ENCODE assay signal across 26 cellular contexts in genomic region chr11:79227732-79228416, GRCh38.
A peak's percentile ranks its signal among the peaks of the same experiment; 100 is the strongest.
DNase-seq lines count a peak whose midpoint lies in the region; ATAC-seq and TF ChIP-seq lines count a peak whose summit lies in the region.
"Had no signal": no experiment of that assay in that cellular context is flagged by ENCODE, and none has a peak within 500 bp of the region (broad histone marks: within the 10 kb centered on the region; RNA-seq: fewer than 3 reads in every experiment).

No MANE protein-coding gene starts in this region.

- H2AK9ac ChIP-seq in IMR-90 (replicated peaks; ENCODE audit: low read depth, low read length, poor library complexity), result no peak overlapping the region

- H3K9me3 ChIP-seq in BLaER1 (peaks cover 8% of the 10 kb centered on the region), IMR-90 (ENCODE audit: control insufficient read depth, insufficient read depth, low read length) (no peaks in the 10 kb centered on the region), neural cell (ENCODE audit: low read length) (no peaks in the 10 kb centered on the region)
- H3K9me3 ChIP-seq: Peyer's patch had no signal

- H3K23ac ChIP-seq in IMR-90 (ENCODE audit: low read depth, low read length), result no peak overlapping the region

- intact Hi-C loops in IMR-90 (cut with micrococcal nuclease), result no loop called here
- intact Hi-C loops in activated CD4-positive, alpha-beta T cell treated with anti-CD3 and anti-CD28 coated beads for 36 hours (cut with DNase I, micrococcal nuclease), result no loop called here

- no peak overlapping the region for H4K8ac ChIP-seq in IMR-90 (ENCODE audit: low read depth in 2 of 2, low read length in 2 of 2)

- H4K91ac ChIP-seq in IMR-90 (ENCODE audit: insufficient read depth, low read depth, low read length), result no peak overlapping the region

- CTCF ChIA-PET in IMR-90 (lab: Yijun Ruan, JAX), result no interaction called here
- CTCF ChIA-PET in activated CD4-positive, alpha-beta T cell treated with anti-CD3 and anti-CD28 coated beads for 36 hours (lab: Charles Lee), result interaction anchor here (0.6 kb wide), 1 partner anchor 23 kb away, joined by 3 read pairs; no protein-coding TSS in a partner anchor

- no peaks in the 10 kb centered on the region for H3K9me2 ChIP-seq in neural cell (ENCODE audit: insufficient read depth, low read length)

- peaks cover 4% of the 10 kb centered on the region; the same call in 1 of the 2 replicates for H3K9me1 ChIP-seq in IMR-90 (ENCODE audit: insufficient read depth, low read length)

- peaks cover 5 to 7% of the 10 kb centered on the region in 2 donors for H3K27me3 Mint-ChIP-seq in stimulated activated naive B cell treated with anti-CD40 and anti-IgM and Interleukin-4, amounts not matched to agents 10 μg/mL and 1 μg/mL and 100 μg/mL, for 72 hours
- H3K27me3 Mint-ChIP-seq in activated CD4-positive, alpha-beta T cell treated with anti-CD3 and anti-CD28 coated beads for 36 hours, result peaks cover 7% of the 10 kb centered on the region
- H3K27me3 Mint-ChIP-seq: activated naive CD8-positive, alpha-beta T cell treated with anti-CD3 and anti-CD28 coated beads, Interleukin-2, amount 10 ng/mL, durations not matched to agents 7 days and 5 days; CD4-positive, CD25-positive, alpha-beta regulatory T cell had no signal

- H2BK15ac ChIP-seq in IMR-90 (ENCODE audit: low read depth, low read length), result no peak overlapping the region

- no peaks in the 10 kb centered on the region for H3K27me3 ChIP-seq in BLaER1
- H3K27me3 ChIP-seq in IMR-90 (ENCODE audit: control insufficient read depth, insufficient read depth, low read length), result no peaks in the 10 kb centered on the region
- no peaks in the 10 kb centered on the region for H3K27me3 ChIP-seq in neural cell (ENCODE audit: insufficient read depth, low read depth, low read length)
- H3K27me3 ChIP-seq: Peyer's patch had no signal

- no peaks in the 10 kb centered on the region; a peak in 1 of 4 replicates for H3K79me1 ChIP-seq in IMR-90 (ENCODE audit: low read depth in 1 of 2, low read length in 2 of 2)

- no peak overlapping the region for H3K14ac ChIP-seq in IMR-90 (replicated peaks; ENCODE audit: low read depth, low read length)

- H3K56ac ChIP-seq in IMR-90 (ENCODE audit: extremely low read depth, insufficient read depth, low read length), result no peak overlapping the region

- no peak overlapping the region for H4K5ac ChIP-seq in IMR-90 (ENCODE audit: low read depth, low read length)

- POLR2A ChIA-PET in IMR-90 (lab: Charles Lee; ENCODE audit: unreplicated experiment), result no interaction called here
- POLR2A ChIA-PET in activated CD4-positive, alpha-beta T cell treated with anti-CD3 and anti-CD28 coated beads for 36 hours (lab: Charles Lee), result no interaction called here

- H3K9ac ChIP-seq in BLaER1, result no peak overlapping the region
- no peak overlapping the region for H3K9ac ChIP-seq in IMR-90 (ENCODE audit: low read depth, low read length)
- H3K9ac ChIP-seq in neural cell (ENCODE audit: low read length), result no peak overlapping the region
- H3K9ac ChIP-seq: parathyroid adenoma had no signal

- no peak; the same call in 1 of the 2 replicates for TF ChIP-seq RAD21 in IMR-90 (IDR thresholded peaks at IDR 0.05; ENCODE audit: low read length)
- peak; percentile 69 for TF ChIP-seq RAD21 in neural cell (conservative IDR thresholded peaks at IDR 0.05)

- TF ChIP-seq CTCF in IMR-90 (conservative IDR thresholded peaks at IDR 0.05; ENCODE audit: low read depth, low read length) (peak; percentile 25), choroid plexus epithelial cell (conservative IDR thresholded peaks at IDR 0.05; ENCODE audit: low read depth, low read length) (peak; percentile 24), neural cell (IDR thresholded peaks at IDR 0.05; ENCODE audit: poor library complexity, severe bottlenecking) (peak; percentile 64)

- no peak overlapping the region for H3K18ac ChIP-seq in IMR-90 (ENCODE audit: low read depth, low read length)

- H3K36me3 ChIP-seq in BLaER1 (0 out of 2 replicates have a peak, but pooled peaks cover 3% of the 10 kb centered on the region), IMR-90 (ENCODE audit: control insufficient read depth, insufficient read depth, low read length) (no peaks in the 10 kb centered on the region), neural cell (ENCODE audit: insufficient read depth, low read length) (no peaks in the 10 kb centered on the region)
- H3K36me3 ChIP-seq: Peyer's patch had no signal

- BruUV-seq in IMR-90 (replicated peaks; lab: Mats Ljungman, UMichigan), result no TSS peak

- TF ChIP-seq POLR2A in IMR-90 (IDR thresholded peaks at IDR 0.05; ENCODE audit: low read depth, low read length), result no peak

- ATAC-seq in IMR-90 (ENCODE audit: low read depth), result no peak
- no peak for ATAC-seq in stimulated activated naive B cell treated with anti-CD40 and anti-IgM and Interleukin-4, amounts not matched to agents 10 μg/mL and 1 μg/mL and 100 μg/mL, for 72 hours (replicated peaks)
- no peak for ATAC-seq in activated CD4-positive, alpha-beta T cell treated with anti-CD3 and anti-CD28 coated beads for 36 hours
- ATAC-seq: effector memory CD8-positive, alpha-beta T cell; left colon; natural killer cell; T-helper 17 cell had no signal

- TF ChIP-seq EP300 in neural cell (conservative IDR thresholded peaks at IDR 0.05; ENCODE audit: poor library complexity, severe bottlenecking), result peak; percentile 58

- H3K4me1 ChIP-seq in BLaER1 (peaks cover 21% of the 10 kb centered on the region), IMR-90 (ENCODE audit: control insufficient read depth, insufficient read depth, low read length) (no peaks in the 10 kb centered on the region; the same call in 1 of the 2 replicates)
- H3K4me1 ChIP-seq: parathyroid adenoma, Peyer's patch had no signal

- no peak overlapping the region for H2BK20ac ChIP-seq in IMR-90 (ENCODE audit: low read depth, low read length)

- H3K9me3 Mint-ChIP-seq in stimulated activated naive B cell treated with anti-CD40 and anti-IgM and Interleukin-4, amounts not matched to agents 10 μg/mL and 1 μg/mL and 100 μg/mL, for 72 hours, result no peaks in the 10 kb centered on the region
- H3K9me3 Mint-ChIP-seq in activated CD4-positive, alpha-beta T cell treated with anti-CD3 and anti-CD28 coated beads for 36 hours (ENCODE audit: low read depth), result no peaks in the 10 kb centered on the region
- H3K9me3 Mint-ChIP-seq: activated naive CD8-positive, alpha-beta T cell treated with anti-CD3 and anti-CD28 coated beads, Interleukin-2, amount 10 ng/mL, durations not matched to agents 7 days and 5 days; natural killer cell had no signal

- no peak overlapping the region for H3K4me3 ChIP-seq in BLaER1
- no peak overlapping the region for H3K4me3 ChIP-seq in IMR-90 (ENCODE audit: insufficient read depth, low read depth, low read length)
- H3K4me3 ChIP-seq in choroid plexus epithelial cell (ENCODE audit: low read depth, low read length), result no peak overlapping the region
- no peak overlapping the region for H3K4me3 ChIP-seq in neural cell (ENCODE audit: low read length)
- H3K4me3 ChIP-seq: Peyer's patch had no signal

- no peak overlapping the region for H2AK5ac ChIP-seq in IMR-90 (ENCODE audit: low read depth, low read length)

- H3K27ac ChIP-seq in BLaER1 (no peak overlapping the region), IMR-90 (ENCODE audit: insufficient read depth, low read length) (no peak overlapping the region), neural cell (ENCODE audit: low read length) (no peak overlapping the region)
- H3K27ac ChIP-seq: parathyroid adenoma, Peyer's patch had no signal

- H3K4me2 ChIP-seq in BLaER1, result 0 out of 2 replicates have a peak overlapping the region, but pooled peaks have one; percentile 6
- no peak overlapping the region for H3K4me2 ChIP-seq in IMR-90 (ENCODE audit: low read depth, low read length)
- H3K4me2 ChIP-seq in neural cell (ENCODE audit: low read length), result no peak overlapping the region

- H2AFZ ChIP-seq in IMR-90 (replicated peaks; ENCODE audit: low read length, poor library complexity) (peak overlapping the region; percentile 28), neural cell (ENCODE audit: low read depth, low read length) (no peak overlapping the region)
- H2AFZ ChIP-seq: parathyroid adenoma had no signal

- H2BK5ac ChIP-seq in IMR-90 (ENCODE audit: low read depth, low read length, poor library complexity, severe bottlenecking), result no peak overlapping the region

- H3K4ac ChIP-seq in IMR-90 (ENCODE audit: low read depth, low read length), result no peak overlapping the region

- H2BK120ac ChIP-seq in IMR-90 (ENCODE audit: low read depth, low read length), result no peak overlapping the region

- no peak overlapping the region for H3K4me3 Mint-ChIP-seq in stimulated activated naive B cell treated with anti-CD40 and anti-IgM and Interleukin-4, amounts not matched to agents 10 μg/mL and 1 μg/mL and 100 μg/mL, for 72 hours
- H3K4me3 Mint-ChIP-seq in activated CD4-positive, alpha-beta T cell treated with anti-CD3 and anti-CD28 coated beads for 36 hours, result no peak overlapping the region
- H3K4me3 Mint-ChIP-seq: activated naive CD8-positive, alpha-beta T cell treated with anti-CD3 and anti-CD28 coated beads, Interleukin-2, amount 10 ng/mL, durations not matched to agents 7 days and 5 days; CD4-positive, CD25-positive, alpha-beta regulatory T cell; effector memory CD8-positive, alpha-beta T cell; natural killer cell; T-helper 17 cell had no signal

- 80% methylated on average over 2 of the region's 4 CpGs; no CpG with 5 or more reads in 1 of the 2 experiments for WGBS in IMR-90 (ENCODE audit: extremely low coverage in 2 of 2, insufficient read length in 1 of 2), 2 experiments

- no peaks in the 10 kb centered on the region for H3K79me2 ChIP-seq in neural cell (replicated peaks; ENCODE audit: insufficient read depth, low read length)
- H3K79me2 ChIP-seq: parathyroid adenoma had no signal

- H3K4me1 Mint-ChIP-seq in stimulated activated naive B cell treated with anti-CD40 and anti-IgM and Interleukin-4, amounts not matched to agents 10 μg/mL and 1 μg/mL and 100 μg/mL, for 72 hours, result no peaks in the 10 kb centered on the region
- no peaks in the 10 kb centered on the region for H3K4me1 Mint-ChIP-seq in activated CD4-positive, alpha-beta T cell treated with anti-CD3 and anti-CD28 coated beads for 36 hours
- H3K4me1 Mint-ChIP-seq: activated naive CD8-positive, alpha-beta T cell treated with anti-CD3 and anti-CD28 coated beads, Interleukin-2, amount 10 ng/mL, durations not matched to agents 7 days and 5 days; CD4-positive, CD25-positive, alpha-beta regulatory T cell; natural killer cell; T-helper 17 cell had no signal

- no peaks in the 10 kb centered on the region for H3F3A ChIP-seq in neural cell (ENCODE audit: insufficient read depth, low read length, poor library complexity, severe bottlenecking)

- no peaks in the 10 kb centered on the region for H4K20me1 ChIP-seq in BLaER1
- no peaks in the 10 kb centered on the region for H4K20me1 ChIP-seq in IMR-90 (ENCODE audit: insufficient read depth, low read length)
- no peaks in the 10 kb centered on the region for H4K20me1 ChIP-seq in neural cell (ENCODE audit: insufficient read depth)

- dilution Hi-C loops in IMR-90 (cut with HindIII; ENCODE audit: low sequenced_read_pairs, unreplicated experiment), result no loop called here

- H3K27ac Mint-ChIP-seq in stimulated activated naive B cell treated with anti-CD40 and anti-IgM and Interleukin-4, amounts not matched to agents 10 μg/mL and 1 μg/mL and 100 μg/mL, for 72 hours, result no peak overlapping the region
- no peak overlapping the region for H3K27ac Mint-ChIP-seq in activated CD4-positive, alpha-beta T cell treated with anti-CD3 and anti-CD28 coated beads for 36 hours
- H3K27ac Mint-ChIP-seq: activated naive CD8-positive, alpha-beta T cell treated with anti-CD3 and anti-CD28 coated beads, Interleukin-2, amount 10 ng/mL, durations not matched to agents 7 days and 5 days; CD4-positive, CD25-positive, alpha-beta regulatory T cell; effector memory CD8-positive, alpha-beta T cell; natural killer cell; T-helper 17 cell had no signal

- in situ Hi-C loops in IMR-90 (cut with MboI; ENCODE audit: low sequenced_read_pairs), result no loop called here

- DNase-seq in IMR-90 (no peak), choroid plexus epithelial cell (ENCODE audit: low read depth) (no peak), foreskin melanocyte (no peak)
- no peak for DNase-seq in stimulated activated naive B cell treated with anti-CD40 and anti-IgM and Interleukin-4, amounts not matched to agents 10 μg/mL and 1 μg/mL and 100 μg/mL, for 72 hours
- no peak for DNase-seq in activated CD4-positive, alpha-beta T cell treated with anti-CD3 and anti-CD28 coated beads for 36 hours
- DNase-seq: activated CD4-positive, alpha-beta T cell treated with anti-CD3 and anti-CD28 coated beads, Interleukin-2, amount 50 U/mL, for 1 hour; activated CD8-positive, alpha-beta memory T cell treated with anti-CD3 and anti-CD28 coated beads, Interleukin-2, amount 50 U/mL, for 4 hours; activated effector memory CD4-positive, alpha-beta T cell treated with Interleukin-2 at 50 U/mL for 16 hours; activated naive CD8-positive, alpha-beta T cell treated with anti-CD3 and anti-CD28 coated beads, Interleukin-2, amount 10 ng/mL, durations not matched to agents 7 days and 5 days; CD4-positive, CD25-positive, alpha-beta regulatory T cell; effector memory CD8-positive, alpha-beta T cell; glutamatergic neuron; HCEC 1CT; Karpas-422; left colon; midbrain; natural killer cell; NCI-H1048; NCI-H2029 treated with DMSO at 0.1 percent for 48 hours; NCI-H446 treated with DMSO at 0.1 percent for 48 hours; NK-92 treated with Interleukin-12 subunit alpha and Interleukin-12 subunit beta, amount 100 ng/mL, for 24 hours; Peyer's patch; T-helper 17 cell had no signal

- H3K36me3 Mint-ChIP-seq in stimulated activated naive B cell treated with anti-CD40 and anti-IgM and Interleukin-4, amounts not matched to agents 10 μg/mL and 1 μg/mL and 100 μg/mL, for 72 hours, result no peaks in the 10 kb centered on the region
- no peaks in the 10 kb centered on the region for H3K36me3 Mint-ChIP-seq in activated CD4-positive, alpha-beta T cell treated with anti-CD3 and anti-CD28 coated beads for 36 hours (ENCODE audit: low read depth)
- H3K36me3 Mint-ChIP-seq: activated naive CD8-positive, alpha-beta T cell treated with anti-CD3 and anti-CD28 coated beads, Interleukin-2, amount 10 ng/mL, durations not matched to agents 7 days and 5 days; CD4-positive, CD25-positive, alpha-beta regulatory T cell; natural killer cell had no signal
